In the genomic region with DNA sequence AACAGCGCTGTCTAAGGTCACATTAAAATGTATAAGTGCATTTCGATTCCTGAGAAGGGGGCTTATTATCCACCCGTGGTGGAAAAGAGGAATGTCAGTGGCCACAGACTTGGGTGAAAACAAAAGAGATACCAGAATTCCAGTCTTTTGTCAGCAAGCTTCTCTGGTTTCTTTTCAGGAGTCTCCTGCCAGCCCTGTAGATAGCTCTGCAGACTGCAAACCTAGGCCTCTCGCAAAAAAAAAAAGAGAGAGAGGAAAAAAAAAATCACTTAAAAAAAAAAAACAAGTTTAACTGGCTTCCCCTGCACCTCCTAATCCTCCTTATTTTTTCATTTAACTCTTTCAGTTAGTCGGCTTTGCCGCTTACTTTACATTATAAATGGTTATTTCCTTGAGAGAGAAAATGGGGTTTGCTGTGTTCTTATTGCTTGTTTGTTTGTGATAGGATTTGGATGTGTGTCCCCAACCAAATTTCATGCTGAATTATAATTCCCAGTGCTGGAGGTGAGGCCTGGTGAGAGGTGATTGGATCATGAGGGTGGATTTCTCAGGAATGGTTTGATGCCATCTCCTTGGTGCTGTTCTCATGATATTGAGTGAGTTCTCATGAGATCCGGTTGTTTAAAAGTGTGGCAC, we compare ENCODE assay signal across 1 cellular context.
TF ChIP-seq lines count a peak whose summit lies in the region.

No MANE protein-coding gene starts in this region.

TF ChIP-seq in GM23338, 12 proteins besides CTCF, POLR2A, EP300 and RAD21 (continued from another document):
- TF ChIP-seq, protein P1, sequence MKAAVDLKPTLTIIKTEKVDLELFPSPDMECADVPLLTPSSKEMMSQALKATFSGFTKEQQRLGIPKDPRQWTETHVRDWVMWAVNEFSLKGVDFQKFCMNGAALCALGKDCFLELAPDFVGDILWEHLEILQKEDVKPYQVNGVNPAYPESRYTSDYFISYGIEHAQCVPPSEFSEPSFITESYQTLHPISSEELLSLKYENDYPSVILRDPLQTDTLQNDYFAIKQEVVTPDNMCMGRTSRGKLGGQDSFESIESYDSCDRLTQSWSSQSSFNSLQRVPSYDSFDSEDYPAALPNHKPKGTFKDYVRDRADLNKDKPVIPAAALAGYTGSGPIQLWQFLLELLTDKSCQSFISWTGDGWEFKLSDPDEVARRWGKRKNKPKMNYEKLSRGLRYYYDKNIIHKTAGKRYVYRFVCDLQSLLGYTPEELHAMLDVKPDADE (IDR thresholded peaks at IDR 0.05): no peak
TF ChIP-seq in GM23338: peak in this region for 0.
